In genomic region chr15:79966634-79967330, GRCh38 we compare ENCODE assay signal across 17 cellular contexts. TPM values are rescaled to one million over a fixed set of nuclear protein-coding genes. Genes with fewer than 3 reads are reported as not detected.
DNase-seq lines count a peak whose midpoint lies in the region; ATAC-seq, FAIRE-seq and TF ChIP-seq lines count a peak whose summit lies in the region.
"Had no signal": no experiment of that assay in that cellular context is flagged by ENCODE, and none has a peak within 500 bp of the region (broad histone marks: within the 10 kb centered on the region; RNA-seq: fewer than 3 reads in every experiment).

No MANE protein-coding gene starts in this region.

- H3K4me3 ChIP-seq in Panc1 (ENCODE audit: low read depth in 2 of 2, low read length in 2 of 2) (peak overlapping the region; percentile 0 to 49; a peak in 2 of 4 replicates), H1 (ENCODE audit: extremely low read depth in 1 of 4, insufficient read depth in 2 of 4, low read depth in 3 of 4, low read length in 4 of 4) (no peak overlapping the region)
- H3K4me3 ChIP-seq: prostate gland, tibial nerve had no signal

- in situ Hi-C loops in Panc1 (cut with HindIII; ENCODE audit: low pct_unique_long_range_greater_than_20kb, low sequenced_read_pairs), result no loop called here

- H2BK120ac ChIP-seq in H1 (replicated peaks; ENCODE audit: low read depth, low read length), result no peak overlapping the region

- no peak overlapping the region for H3K23ac ChIP-seq in H1 (ENCODE audit: insufficient read length)

- H3K56ac ChIP-seq in H1 (replicated peaks; ENCODE audit: insufficient read length, low read depth, low read length), result no peak overlapping the region

- TF ChIP-seq EP300 in H1 (IDR thresholded peaks at IDR 0.05; ENCODE audit: borderline replicate concordance in 1 of 2, low read depth in 2 of 2, low read length in 2 of 2), result no peak

- no peak overlapping the region for H2BK5ac ChIP-seq in H1 (ENCODE audit: low read depth, low read length)

- intact Hi-C loops in activated naive CD4-positive, alpha-beta T cell treated with anti-CD3 and anti-CD28 coated beads for 36 hours (cut with micrococcal nuclease), result loop anchor here (1.0 to 2.0 kb wide), 6 partner anchors 8 to 1094 kb away; partner anchors contain the start of genes MORF4L1, MTHFS and ZFAND6
- intact Hi-C loops in Panc1 (cut with micrococcal nuclease; ENCODE audit: unreplicated experiment), result loop anchor here (5.0 kb wide), 1 partner anchor 44 kb away; no protein-coding TSS in a partner anchor

- POLR2A ChIA-PET in Panc1 (lab: Charles Lee), result interaction anchor here (0.7 kb wide), 3 partner anchors 614 to 1895 kb away, joined by 3 to 18 read pairs (median 11); no protein-coding TSS in a partner anchor
- POLR2A ChIA-PET in H1 (lab: Charles Lee; ENCODE audit: partially characterized antibody), result no interaction called here

- H3K4me3 Mint-ChIP-seq in activated naive CD4-positive, alpha-beta T cell treated with anti-CD3 and anti-CD28 coated beads for 36 hours, result peak overlapping the region; percentile 90
- peak overlapping the region; percentile 83 to 87 for H3K4me3 Mint-ChIP-seq in stimulated activated naive B cell treated with anti-CD40 and anti-IgM and Interleukin-4, amounts not matched to agents 10 μg/mL and 1 μg/mL and 100 μg/mL, for 72 hours

- FAIRE-seq in H1 (lab: Jason Lieb, UNC), result no peak

- TF ChIP-seq POLR2A in H1 (IDR thresholded peaks at IDR 0.05; ENCODE audit: control extremely low read depth in 1 of 2, low read depth in 2 of 2, low read length in 2 of 2), result no peak

- H3K4me2 ChIP-seq in H1 (ENCODE audit: insufficient read depth in 1 of 2, low read depth in 2 of 2, low read length in 2 of 2), result no peak overlapping the region

- peak overlapping the region; percentile 71 for H3K27ac ChIP-seq in Panc1 (ENCODE audit: low read length)
- H3K27ac ChIP-seq in H1 (ENCODE audit: low read depth, low read length), result no peak overlapping the region
- H3K27ac ChIP-seq in foreskin keratinocyte, result no peak overlapping the region
- H3K27ac ChIP-seq: brain microvascular endothelial cell, prostate gland, tibial nerve had no signal

- no peaks in the 10 kb centered on the region for H3K9me3 Mint-ChIP-seq in activated naive CD4-positive, alpha-beta T cell treated with anti-CD3 and anti-CD28 coated beads for 36 hours
- H3K9me3 Mint-ChIP-seq in stimulated activated naive B cell treated with anti-CD40 and anti-IgM and Interleukin-4, amounts not matched to agents 10 μg/mL and 1 μg/mL and 100 μg/mL, for 72 hours, result peaks cover 4 to 7% of the 10 kb centered on the region in 2 donors

- H2AFZ ChIP-seq in H1 (ENCODE audit: low read length), result 0 out of 2 replicates have a peak overlapping the region, but pooled peaks have one; percentile 51

- no peak overlapping the region for H4K91ac ChIP-seq in H1 (replicated peaks; ENCODE audit: insufficient read length, low read length)

- DNase-seq in activated naive CD4-positive, alpha-beta T cell treated with anti-CD3 and anti-CD28 coated beads for 36 hours, result no peak
- DNase-seq in activated naive CD4-positive, alpha-beta T cell treated with anti-CD3 and anti-CD28 coated beads, Interleukin-2, amount 50 U/mL, for 16 hours, result no peak
- DNase-seq in Panc1 (ENCODE audit: low read depth, low spot score) (no peak), H1 (ENCODE audit: low read depth in 1 of 2, low spot score in 2 of 2) (no peak), foreskin keratinocyte (no peak), NCI-H1930 (lab: John Stamatoyannopoulos, UW) (no peak)
- DNase-seq in stimulated activated naive B cell treated with anti-CD40 and anti-IgM and Interleukin-4, amounts not matched to agents 10 μg/mL and 1 μg/mL and 100 μg/mL, for 72 hours, result no peak
- DNase-seq: brain microvascular endothelial cell; effector CD4-positive, alpha-beta T cell; midbrain; NK-92 treated with Interleukin-12 subunit alpha and Interleukin-12 subunit beta, amount 100 ng/mL, for 24 hours had no signal

- no peak overlapping the region for H2BK15ac ChIP-seq in H1 (ENCODE audit: low read length)

- no peak for TF ChIP-seq RAD21 in H1 (IDR thresholded peaks at IDR 0.05 in 1 of 2, conservative IDR thresholded peaks at IDR 0.05 in 1 of 2; ENCODE audit: low read depth in 2 of 2, low read length in 2 of 2)

- H3K27ac Mint-ChIP-seq in activated naive CD4-positive, alpha-beta T cell treated with anti-CD3 and anti-CD28 coated beads for 36 hours, result peak overlapping the region; percentile 98
- H3K27ac Mint-ChIP-seq in stimulated activated naive B cell treated with anti-CD40 and anti-IgM and Interleukin-4, amounts not matched to agents 10 μg/mL and 1 μg/mL and 100 μg/mL, for 72 hours, result peak overlapping the region; percentile 91

- H3K79me2 ChIP-seq in H1 (ENCODE audit: control insufficient read depth in 1 of 2, insufficient read depth in 2 of 2, low read length in 2 of 2), result no peaks in the 10 kb centered on the region

- H2BK20ac ChIP-seq in H1 (ENCODE audit: low read length), result no peak overlapping the region

- H3K36me3 ChIP-seq in Panc1 (ENCODE audit: control insufficient read depth, insufficient read depth, low read length) (no peaks in the 10 kb centered on the region), H1 (ENCODE audit: control insufficient read depth in 2 of 4, insufficient read depth in 4 of 4, low read length in 3 of 4) (no peaks in the 10 kb centered on the region)
- H3K36me3 ChIP-seq: brain microvascular endothelial cell, prostate gland, tibial nerve had no signal

- H3K36me3 Mint-ChIP-seq in activated naive CD4-positive, alpha-beta T cell treated with anti-CD3 and anti-CD28 coated beads for 36 hours (ENCODE audit: low read depth), result peaks cover 57% of the 10 kb centered on the region
- H3K36me3 Mint-ChIP-seq in stimulated activated naive B cell treated with anti-CD40 and anti-IgM and Interleukin-4, amounts not matched to agents 10 μg/mL and 1 μg/mL and 100 μg/mL, for 72 hours, result peaks cover 42 to 62% of the 10 kb centered on the region in 2 donors

- 91% methylated on average over 8 of the region's 8 CpGs; no CpG with 5 or more reads in 1 of the 2 experiments for WGBS in H1 (ENCODE audit: extremely low coverage in 1 of 2, insufficient coverage in 1 of 2, insufficient read length in 1 of 2, insufficient replicate concordance in 2 of 2, low coverage in 1 of 2, low lambda C conversion rate in 2 of 2, missing lambda C conversion rate in 1 of 2), 2 experiments

- no peak overlapping the region for H3K14ac ChIP-seq in H1 (ENCODE audit: insufficient read length)

- peaks cover 50% of the 10 kb centered on the region for H3K4me1 Mint-ChIP-seq in activated naive CD4-positive, alpha-beta T cell treated with anti-CD3 and anti-CD28 coated beads for 36 hours (ENCODE audit: low read depth)
- H3K4me1 Mint-ChIP-seq in stimulated activated naive B cell treated with anti-CD40 and anti-IgM and Interleukin-4, amounts not matched to agents 10 μg/mL and 1 μg/mL and 100 μg/mL, for 72 hours, result peaks cover 27 to 52% of the 10 kb centered on the region in 2 donors

- H4K20me1 ChIP-seq in H1 (replicated peaks in 1 of 2; ENCODE audit: control insufficient read depth in 1 of 2, insufficient read depth in 2 of 2, low read length in 2 of 2), result no peaks in the 10 kb centered on the region

- H3K27me3 ChIP-seq in Panc1 (ENCODE audit: control insufficient read depth, insufficient read depth, low read length) (no peaks in the 10 kb centered on the region), H1 (replicated peaks in 1 of 4; ENCODE audit: control insufficient read depth in 3 of 4, extremely low read depth in 1 of 4, insufficient read depth in 3 of 4, low read length in 3 of 4) (no peaks in the 10 kb centered on the region), foreskin keratinocyte (no peaks in the 10 kb centered on the region)
- H3K27me3 ChIP-seq: brain microvascular endothelial cell, tibial nerve had no signal

- H3K4me1 ChIP-seq in Panc1 (ENCODE audit: control insufficient read depth, insufficient read depth, low read length), result peaks cover 33% of the 10 kb centered on the region
- no peaks in the 10 kb centered on the region for H3K4me1 ChIP-seq in H1 (replicated peaks in 1 of 4; ENCODE audit: control insufficient read depth in 3 of 4, insufficient read depth in 4 of 4, low read length in 3 of 4)
- H3K4me1 ChIP-seq in foreskin keratinocyte, result peaks cover 4% of the 10 kb centered on the region
- H3K4me1 ChIP-seq: prostate gland had no signal

- H2BK12ac ChIP-seq in H1 (ENCODE audit: low read depth, low read length), result no peak overlapping the region

- H3K27me3 Mint-ChIP-seq in activated naive CD4-positive, alpha-beta T cell treated with anti-CD3 and anti-CD28 coated beads for 36 hours (ENCODE audit: low read depth), result no peaks in the 10 kb centered on the region
- no peaks in the 10 kb centered on the region for H3K27me3 Mint-ChIP-seq in stimulated activated naive B cell treated with anti-CD40 and anti-IgM and Interleukin-4, amounts not matched to agents 10 μg/mL and 1 μg/mL and 100 μg/mL, for 72 hours

- H4K5ac ChIP-seq in H1 (ENCODE audit: insufficient read length, low read depth, low read length), result no peak overlapping the region

- H3K9me3 ChIP-seq in Panc1 (ENCODE audit: control insufficient read depth, insufficient read depth, low read depth, low read length), result no peaks in the 10 kb centered on the region
- no peaks in the 10 kb centered on the region for H3K9me3 ChIP-seq in H1 (ENCODE audit: insufficient read depth in 2 of 2, low read depth in 1 of 2, low read length in 1 of 2)
- H3K9me3 ChIP-seq: prostate gland, tibial nerve had no signal

- H3K23me2 ChIP-seq in H1 (ENCODE audit: low read depth, low read length), result no peaks in the 10 kb centered on the region

- TF ChIP-seq CTCF in Panc1 (IDR thresholded peaks at IDR 0.05), result no peak
- no peak for TF ChIP-seq CTCF in H1 (IDR thresholded peaks at IDR 0.05; ENCODE audit: control extremely low read depth in 1 of 3, insufficient read depth in 1 of 3, low read depth in 1 of 3, low read length in 3 of 3)
- no peak for TF ChIP-seq CTCF in foreskin keratinocyte (conservative IDR thresholded peaks at IDR 0.05)

- no peak overlapping the region for H3K18ac ChIP-seq in H1 (ENCODE audit: extremely low read depth, low read length)

- no peak overlapping the region for H2AK5ac ChIP-seq in H1 (ENCODE audit: low read depth, low read length)

- TSS peak; percentile 95 for BruUV-seq in Panc1 (replicated peaks; lab: Mats Ljungman, UMichigan)

- ATAC-seq in Panc1 (peak; percentile 32), foreskin keratinocyte (no peak), HG02588 (IDR thresholded peaks at IDR 0.05; ENCODE audit: unreplicated experiment) (no peak)
- ATAC-seq in stimulated activated naive B cell treated with anti-CD40 and anti-IgM and Interleukin-4, amounts not matched to agents 10 μg/mL and 1 μg/mL and 100 μg/mL, for 72 hours (replicated peaks), result no peak

- H3K79me1 ChIP-seq in H1 (ENCODE audit: low read depth, low read length), result no peaks in the 10 kb centered on the region

- no peak overlapping the region for H3K4ac ChIP-seq in H1 (replicated peaks; ENCODE audit: insufficient read length, low read depth, low read length)

- CTCF ChIA-PET in activated naive CD4-positive, alpha-beta T cell treated with anti-CD3 and anti-CD28 coated beads for 36 hours (lab: Charles Lee), result interaction anchor here (0.6 to 2.4 kb wide), 4 partner anchors 12 to 112 kb away, joined by 3 to 10 read pairs (median 4); no protein-coding TSS in a partner anchor
- CTCF ChIA-PET in Panc1 (lab: Charles Lee), result interaction anchor here (0.7 kb wide), 1 partner anchor 1028 kb away, joined by 3 read pairs; no protein-coding TSS in a partner anchor
- CTCF ChIA-PET in H1 (lab: Charles Lee; ENCODE audit: partially characterized antibody), result interaction anchor here (1.1 kb wide), 1 partner anchor 14 kb away, joined by 3 read pairs; no protein-coding TSS in a partner anchor

- H3K9ac ChIP-seq in H1 (replicated peaks in 1 of 4; ENCODE audit: extremely low read depth in 1 of 4, low read depth in 3 of 4, low read length in 3 of 4), result no peak overlapping the region

- H4K8ac ChIP-seq in H1 (ENCODE audit: extremely low read depth, insufficient read depth, low read length), result no peak overlapping the region

RNA-seq across cellular contexts. Expression of gene BCL2A1, which starts 4.2 kb away (rescaled TPM):
- 10 to 100 TPM; 79.1 to 88.7 TPM for total RNA-seq in activated naive CD4-positive, alpha-beta T cell treated with anti-CD3 and anti-CD28 coated beads for 36 hours
- total RNA-seq in Panc1 (2021; ENCODE audit: unreplicated experiment) (4.7 TPM), foreskin keratinocyte (not detected in 2 replicates)
- 0.52 TPM for polyA plus RNA-seq in Panc1 (2012; ENCODE audit: insufficient read length)
- total RNA-seq in H1 (2021; fragmentation: NEBNext Ultra II Directional; extraction: Animal tissue kit (Norgen Biotek cat#: 25700)), result not detected in 2 replicates
- polyA plus RNA-seq in H1 (2011; rRNA removed) (not detected in 2 replicates), foreskin keratinocyte (not detected in 2 replicates)
- polyA plus RNA-seq in H1 (2011; cell fraction: cytosol; rRNA removed), result not detected
- not detected for polyA plus RNA-seq in H1 (2011; cell fraction: nucleus; rRNA removed)
- not detected in 4 replicates for polyA plus RNA-seq in H1 (2012, experiment 1 of 2)
- polyA plus RNA-seq in H1 (2012, experiment 2 of 2), result not detected
- not detected for polyA plus RNA-seq in H1 (2013, experiment 1 of 2)
- polyA plus RNA-seq in H1 (2013, experiment 2 of 2), result not detected
- polyA minus RNA-seq in H1 (2011; rRNA and poly(A)+ RNA removed), result not detected in 2 replicates
- polyA minus RNA-seq in H1 (2011; cell fraction: cytosol; rRNA and poly(A)+ RNA removed), result not detected
- not detected for polyA minus RNA-seq in H1 (2011; cell fraction: nucleus; rRNA and poly(A)+ RNA removed)
- total RNA-seq: fibroblast of villous mesenchyme, HT-29, MCF 10A had no signal

Comparison
In these comparisons a context has a peak if more than half of its experiments do, and no peak if none do; other contexts are left out.
1. H3K4me3 ChIP-seq: peak in Panc1 (2 of 2); none in H1 (0 of 4).
2. RNA of gene BCL2A1, which starts 4.2 kb away (total RNA-seq): 79.1 to 88.7 TPM in activated naive CD4-positive, alpha-beta T cell treated with anti-CD3 and anti-CD28 coated beads for 36 hours; 4.7 TPM in Panc1 (single experiment), not detected in foreskin keratinocyte and not detected in H1; every median in the first group is over 10 times any median in the second.